ENCODE assay signal across 8 cellular contexts in genomic region chr5:151020304-151021031, GRCh38. TPM values are rescaled to one million over a fixed set of nuclear protein-coding genes. Genes with fewer than 3 reads are reported as not detected.
DNase-seq lines count a peak whose midpoint lies in the region; ATAC-seq, FAIRE-seq and TF ChIP-seq lines count a peak whose summit lies in the region.

Gene GPX3 (plus strand): TSS chr5:151020591. CDS start chr5:151020655, 64 bp downstream.

- no peaks in the 10 kb centered on the region for H3K9me1 ChIP-seq in keratinocyte (ENCODE audit: control insufficient read depth, extremely low read depth, insufficient read depth, low read length)

- H3K4me3 ChIP-seq in AG09309 (ENCODE audit: control insufficient read depth, low read depth, low read length): peak within 1 kb of the TSS; percentile 44
- peak within 1 kb of the TSS in 2 of 3 experiments; percentile 20 to 34 for H3K4me3 ChIP-seq in keratinocyte (ENCODE audit: control insufficient read depth in 2 of 3, extremely low read depth in 1 of 3, insufficient read depth in 2 of 3, low read depth in 1 of 3, low read length in 3 of 3)
- H3K4me3 ChIP-seq in skeletal muscle tissue (ENCODE audit: low read length in 3 of 3): peak within 1 kb of the TSS; percentile 71 to 91 (median 82)

- dilution Hi-C loops in keratinocyte (cut with MboI; ENCODE audit: extremely low pct_ligation_motif_present, low sequenced_read_pairs): no loop called here

- H3K9me3 Mint-ChIP-seq in chondrocyte (ENCODE audit: low read depth): no peaks in the 10 kb centered on the region

- H3K79me2 ChIP-seq in keratinocyte (ENCODE audit: control insufficient read depth, insufficient read depth, low read length): no peaks in the 10 kb centered on the region

- H3K4me1 Mint-ChIP-seq in chondrocyte (ENCODE audit: low read depth): peaks cover 20% of the 10 kb centered on the region

- no peak within 1 kb of the TSS for H3K27ac Mint-ChIP-seq in chondrocyte (ENCODE audit: unreplicated experiment)

- no peaks in the 10 kb centered on the region for H3K27me3 Mint-ChIP-seq in chondrocyte (ENCODE audit: low read depth)

- H3K4me1 ChIP-seq in keratinocyte (ENCODE audit: control insufficient read depth, extremely low read depth, insufficient read depth, low read length): peaks cover 39% of the 10 kb centered on the region
- peaks cover 51 to 58% (median 54%) of the 10 kb centered on the region in 3 donors for H3K4me1 ChIP-seq in skeletal muscle tissue (ENCODE audit: control insufficient read depth in 3 of 3, insufficient read depth in 3 of 3, low read length in 3 of 3)

- ATAC-seq in GM18907 (IDR thresholded peaks at IDR 0.05; ENCODE audit: unreplicated experiment) (peak; percentile 74), HG03378 (IDR thresholded peaks at IDR 0.05; ENCODE audit: unreplicated experiment) (peak; percentile 61)

- no peak for DNase-seq in AG09309 (ENCODE audit: low read depth)
- peak; percentile 20 to 59 for DNase-seq in SW 1271 (lab: John Stamatoyannopoulos, UW)
- DNase-seq in chondrocyte (ENCODE audit: low spot score): no peak
- DNase-seq in keratinocyte (ENCODE audit: low read depth, low spot score): no peak
- no peak for DNase-seq in RPMI8226

- FAIRE-seq in keratinocyte (lab: Jason Lieb, UNC): no peak

- TF ChIP-seq CTCF in AG09309 (IDR thresholded peaks at IDR 0.05; ENCODE audit: control insufficient read depth, insufficient read depth, low read depth, low read length, missing control alignments) (no peak), chondrocyte (IDR thresholded peaks at IDR 0.05) (no peak), keratinocyte (optimal IDR thresholded peaks at IDR 0.05 in 1 of 3, IDR thresholded peaks at IDR 0.05 in 1 of 3, conservative IDR thresholded peaks at IDR 0.05 in 1 of 3; ENCODE audit: extremely low read depth in 1 of 3, insufficient read depth in 2 of 3, low read length in 3 of 3) (no peak)

- H3K9ac ChIP-seq in keratinocyte (ENCODE audit: control insufficient read depth, extremely low read depth, insufficient read depth, low read length) (peak within 1 kb of the TSS; percentile 38), skeletal muscle tissue (ENCODE audit: low read depth in 1 of 3, low read length in 3 of 3) (peak within 1 kb of the TSS; percentile 77 to 95 (median 84))

- H3K4me3 Mint-ChIP-seq in chondrocyte (ENCODE audit: unreplicated experiment): peak within 1 kb of the TSS; percentile 69

- H3K27ac ChIP-seq in keratinocyte (ENCODE audit: control insufficient read depth, insufficient read depth, low read length) (no peak within 1 kb of the TSS), skeletal muscle tissue (ENCODE audit: low read depth, low read length) (peak within 1 kb of the TSS; percentile 87)

- peak within 1 kb of the TSS; percentile 73 for H3K4me2 ChIP-seq in keratinocyte (ENCODE audit: control insufficient read depth, extremely low read depth, insufficient read depth, low read depth, low read length)

- peak within 1 kb of the TSS; percentile 18 for H2AFZ ChIP-seq in keratinocyte (ENCODE audit: control insufficient read depth, low read length)

- no peaks in the 10 kb centered on the region for H3K36me3 Mint-ChIP-seq in chondrocyte (ENCODE audit: low read depth)

- H4K20me1 ChIP-seq in keratinocyte (ENCODE audit: control insufficient read depth, extremely low read depth, insufficient read depth, low read length): no peaks in the 10 kb centered on the region

- H3K9me3 ChIP-seq in keratinocyte (ENCODE audit: control insufficient read depth, low read depth, low read length): no peaks in the 10 kb centered on the region
- H3K9me3 ChIP-seq in skeletal muscle tissue (ENCODE audit: control insufficient read depth in 3 of 3, low read length in 3 of 3): no peaks in the 10 kb centered on the region

- no peaks in the 10 kb centered on the region for H3K27me3 ChIP-seq in keratinocyte (ENCODE audit: control insufficient read depth, extremely low read depth, insufficient read depth, low read length)
- no peaks in the 10 kb centered on the region for H3K27me3 ChIP-seq in skeletal muscle tissue (ENCODE audit: control insufficient read depth in 3 of 3, insufficient read depth in 3 of 3, low read length in 3 of 3)

- H3K36me3 ChIP-seq in keratinocyte (ENCODE audit: control insufficient read depth in 2 of 2, extremely low read depth in 1 of 2, insufficient read depth in 2 of 2, low read length in 2 of 2) (peaks cover 0 to 2% of the 10 kb centered on the region in 2 experiments), skeletal muscle tissue (ENCODE audit: control insufficient read depth in 3 of 3, insufficient read depth in 3 of 3, low read length in 3 of 3) (peaks cover 0 to 7% (median 7%) of the 10 kb centered on the region in 3 donors)

RNA-seq across cellular contexts. Expression of gene GPX3, which starts in this region (rescaled TPM):
- 1.5 to 5.3 TPM (median 4.9 TPM) in 3 replicates for total RNA-seq in chondrocyte
- 116 to 139 TPM (median 120 TPM) in 3 replicates for polyA plus RNA-seq in keratinocyte
- polyA plus RNA-seq in keratinocyte (2011; ENCODE audit: low read depth): 13.2 TPM
- 136 and 153 TPM in 2 replicates for polyA plus RNA-seq in keratinocyte (2011; cell fraction: cytosol; rRNA removed)
- 50.9 and 59.3 TPM in 2 replicates for polyA plus RNA-seq in keratinocyte (2011; cell fraction: nucleus; rRNA removed)
- 55.1 and 80.1 TPM in 2 replicates for polyA plus RNA-seq in keratinocyte (2012; ENCODE audit: low replicate concordance)
- polyA minus RNA-seq in keratinocyte: 81.1 to 249 TPM (median 142 TPM) in 3 replicates
- 69.8 TPM for polyA minus RNA-seq in keratinocyte (2011; cell fraction: cytosol; rRNA and poly(A)+ RNA removed)
- 22.4 and 33.4 TPM in 2 replicates for polyA minus RNA-seq in keratinocyte (2011; cell fraction: nucleus; rRNA and poly(A)+ RNA removed)
- total RNA-seq in skeletal muscle tissue: 33.4 TPM

Comparison
In these comparisons a context has a peak if more than half of its experiments do, and no peak if none do; other contexts are left out.
1. DNase-seq: peak in SW 1271 (2 of 2); none in AG09309 (single experiment), chondrocyte (single experiment), keratinocyte (single experiment) and RPMI8226 (single experiment).
2. H3K4me3 ChIP-seq: peak in every context shown above with its lines; median percentile 82 in skeletal muscle tissue; 44 in AG09309; 27 in keratinocyte.